In genomic region chr5:159332800-159333563, GRCh38 we compare ENCODE assay signal across 19 cellular contexts. TPM values are rescaled to one million over a fixed set of nuclear protein-coding genes. Genes with fewer than 3 reads are reported as not detected.
DNase-seq lines count a peak whose midpoint lies in the region; ATAC-seq and TF ChIP-seq lines count a peak whose summit lies in the region.
"Had no signal": no experiment of that assay in that cellular context is flagged by ENCODE, and none has a peak within 500 bp of the region (broad histone marks: within the 10 kb centered on the region; RNA-seq: fewer than 3 reads in every experiment).

No MANE protein-coding gene starts in this region.

- H3K4me1 ChIP-seq in Peyer's patch, result peaks cover 0 to 4% (median 0%) of the 10 kb centered on the region in 4 donors
- H3K4me1 ChIP-seq in GM23338 (ENCODE audit: insufficient read depth), result peaks cover 4% of the 10 kb centered on the region
- H3K4me1 ChIP-seq in tibial artery, result peaks cover 0 to 11% (median 8%) of the 10 kb centered on the region in 4 donors
- H3K4me1 ChIP-seq in neuronal stem cell (ENCODE audit: control insufficient read depth in 2 of 2, insufficient read depth in 1 of 2, low read depth in 1 of 2, low read length in 2 of 2), result peaks cover 0 to 1% of the 10 kb centered on the region in 2 donors

- no peaks in the 10 kb centered on the region for H3K79me1 ChIP-seq in neuronal stem cell (ENCODE audit: low read depth, low read length)

- no peaks in the 10 kb centered on the region; the same call in 1 of the 2 replicates for H4K20me1 ChIP-seq in GM23338 (replicated peaks; ENCODE audit: insufficient read depth)

- no CpG with 5 or more reads among the region's 6 CpGs for WGBS in neuronal stem cell (ENCODE audit: extremely low coverage in 2 of 2, insufficient read length in 2 of 2, insufficient replicate concordance in 1 of 2), 2 donors

- no peak overlapping the region for H2AFZ ChIP-seq in GM23338
- no peak overlapping the region for H2AFZ ChIP-seq in neuronal stem cell (ENCODE audit: low read length)

- H3F3A ChIP-seq in GM23338 (replicated peaks; ENCODE audit: low read depth), result no peaks in the 10 kb centered on the region

- no peak overlapping the region for H2BK15ac ChIP-seq in neuronal stem cell (ENCODE audit: low read length)

- no peak overlapping the region for H4K8ac ChIP-seq in neuronal stem cell (ENCODE audit: low read depth, low read length)

- H3K4me3 Mint-ChIP-seq in GM23338, result no peak overlapping the region
- H3K4me3 Mint-ChIP-seq: CD14-positive monocyte had no signal

- H2BK12ac ChIP-seq in neuronal stem cell (ENCODE audit: low read length), result no peak overlapping the region

- H3K36me3 ChIP-seq in Peyer's patch (no peaks in the 10 kb centered on the region), GM23338 (ENCODE audit: insufficient read depth) (no peaks in the 10 kb centered on the region), tibial artery (no peaks in the 10 kb centered on the region), neuronal stem cell (replicated peaks in 1 of 2; ENCODE audit: control insufficient read depth in 2 of 2, insufficient read depth in 2 of 2, low read length in 2 of 2) (no peaks in the 10 kb centered on the region)
- H3K36me3 ChIP-seq: heart right ventricle, upper lobe of right lung had no signal

- intact Hi-C loops in tibial artery (cut with DNase I; ENCODE audit: low total_unique reads), result no loop called here

- H3K18ac ChIP-seq in neuronal stem cell (ENCODE audit: low read length), result no peak overlapping the region

- H3K4ac ChIP-seq in neuronal stem cell (ENCODE audit: low read length), result no peak overlapping the region

- peak; percentile 31 for ATAC-seq in HG02588 (IDR thresholded peaks at IDR 0.05; ENCODE audit: unreplicated experiment)
- ATAC-seq in GM23338, result no peak
- ATAC-seq: heart right ventricle, HepG2, upper lobe of right lung had no signal

- peak; percentile 15; the same call in 1 of the 2 replicates for TF ChIP-seq CTCF in GM12874 (IDR thresholded peaks at IDR 0.05; ENCODE audit: insufficient read depth, low read depth, low read length)
- no peak for TF ChIP-seq CTCF in Peyer's patch (IDR thresholded peaks at IDR 0.05)
- TF ChIP-seq CTCF in GM23338 (conservative IDR thresholded peaks at IDR 0.05; ENCODE audit: low read depth in 2 of 2), result no peak
- no peak for TF ChIP-seq CTCF in tibial artery (IDR thresholded peaks at IDR 0.05)

- H3K9me3 Mint-ChIP-seq in GM23338, result no peaks in the 10 kb centered on the region

- H3K36me3 Mint-ChIP-seq in GM23338 (ENCODE audit: low read depth), result no peaks in the 10 kb centered on the region

- H3K79me2 ChIP-seq in GM23338 (replicated peaks; ENCODE audit: insufficient read depth), result no peaks in the 10 kb centered on the region

- peak overlapping the region in 1 of 4 donors; percentile 40 for H3K27ac ChIP-seq in Peyer's patch
- H3K27ac ChIP-seq in GM23338 (ENCODE audit: low read depth), result no peak overlapping the region
- H3K27ac ChIP-seq in tibial artery, result no peak overlapping the region
- H3K27ac ChIP-seq in neuronal stem cell (replicated peaks; ENCODE audit: low read length), result no peak overlapping the region
- H3K27ac ChIP-seq: coronary artery, heart right ventricle, upper lobe of right lung had no signal

- H2BK120ac ChIP-seq in neuronal stem cell (ENCODE audit: low read depth, low read length), result no peak overlapping the region

- H3K4me1 Mint-ChIP-seq in GM23338, result peaks cover 10% of the 10 kb centered on the region

- no peak overlapping the region for H2AK5ac ChIP-seq in neuronal stem cell (ENCODE audit: low read depth, low read length)

- no peak overlapping the region for H3K27ac Mint-ChIP-seq in GM23338

- DNase-seq in Peyer's patch (peak in 2 of 3 donors; percentile 49 to 65), pons (ENCODE audit: low spot score) (peak; percentile 62), GM23338 (ENCODE audit: low spot score) (no peak), tibial artery (no peak), neuronal stem cell (ENCODE audit: low spot score) (no peak)
- DNase-seq: activated CD4-positive, alpha-beta T cell treated with anti-CD3 and anti-CD28 coated beads for 4 hours; heart right ventricle; NCI-H1417; NCI-H345; stimulated activated CD4-positive, alpha-beta T cell treated with anti-CD3 and anti-CD28 coated beads, Interleukin-1b, Interleukin-23, amount 100 ng/mL, for 48 hours; T-helper 1 cell; upper lobe of right lung had no signal

- no peak overlapping the region for H3K4me2 ChIP-seq in GM23338
- no peak overlapping the region for H3K4me2 ChIP-seq in neuronal stem cell (ENCODE audit: insufficient read depth, low read length, poor library complexity, severe bottlenecking)

- no peak overlapping the region for H3K9ac ChIP-seq in neuronal stem cell (ENCODE audit: low read depth, low read length, poor library complexity)

- no peak overlapping the region for H4K91ac ChIP-seq in neuronal stem cell (ENCODE audit: low read depth, low read length, poor library complexity)

- no peak overlapping the region for H3K23ac ChIP-seq in neuronal stem cell (ENCODE audit: low read depth, low read length, poor library complexity)

- no peak overlapping the region for H3K14ac ChIP-seq in neuronal stem cell (ENCODE audit: low read length)

- H3K4me3 ChIP-seq in Peyer's patch (no peak overlapping the region), GM23338 (no peak overlapping the region), tibial artery (no peak overlapping the region), neuronal stem cell (ENCODE audit: low read length in 2 of 2) (no peak overlapping the region)
- H3K4me3 ChIP-seq: coronary artery, heart right ventricle, upper lobe of right lung had no signal

- no peaks in the 10 kb centered on the region for H3K9me2 ChIP-seq in GM23338 (ENCODE audit: insufficient read depth)

- no peaks in the 10 kb centered on the region for H3K9me3 ChIP-seq in Peyer's patch
- no peaks in the 10 kb centered on the region for H3K9me3 ChIP-seq in tibial artery
- H3K9me3 ChIP-seq in neuronal stem cell (replicated peaks in 1 of 2; ENCODE audit: control insufficient read depth in 2 of 2, insufficient read depth in 1 of 2, low read depth in 1 of 2, low read length in 2 of 2), result no peaks in the 10 kb centered on the region
- H3K9me3 ChIP-seq: heart right ventricle, upper lobe of right lung had no signal

- H3K27me3 ChIP-seq in Peyer's patch, result no peaks in the 10 kb centered on the region
- no peaks in the 10 kb centered on the region for H3K27me3 ChIP-seq in GM23338 (ENCODE audit: insufficient read depth)
- H3K27me3 ChIP-seq in tibial artery, result peaks cover 0 to 23% of the 10 kb centered on the region in 2 donors
- peaks cover 0 to 37% (median 0%) of the 10 kb centered on the region in 3 experiments for H3K27me3 ChIP-seq in neuronal stem cell (ENCODE audit: control insufficient read depth in 3 of 3, insufficient read depth in 3 of 3, low read depth in 1 of 3, low read length in 3 of 3)
- H3K27me3 ChIP-seq: upper lobe of right lung had no signal

- no peak for TF ChIP-seq POLR2A in Peyer's patch (IDR thresholded peaks at IDR 0.05)

- no peak overlapping the region for H2BK5ac ChIP-seq in neuronal stem cell (ENCODE audit: low read length)

- peaks cover 6% of the 10 kb centered on the region for H3K27me3 Mint-ChIP-seq in GM23338 (ENCODE audit: insufficient read depth, low read depth, poor library complexity)

TF ChIP-seq in GM23338, 12 proteins besides CTCF, POLR2A, EP300 and RAD21:
- TF ChIP-seq ZNF114 (CRISPR knock-in tag; IDR thresholded peaks at IDR 0.05) (no peak), CREB1 (CRISPR knock-in tag; IDR thresholded peaks at IDR 0.05; ENCODE audit: low read depth) (no peak)

RNA-seq across cellular contexts. Expression of gene IL12B, which starts 2.7 kb away (rescaled TPM):
- total RNA-seq in Peyer's patch, result not detected
- not detected in 2 replicates for total RNA-seq in GM23338 (2014; rRNA removed; shearing (Covaris generic))
- not detected in 2 replicates for polyA plus RNA-seq in GM23338 (2016; fragmentation: Nextera tagmentation; extraction: Ambion mirVana)
- not detected for polyA plus RNA-seq in neuronal stem cell (2013, experiment 1 of 2)
- not detected for polyA plus RNA-seq in neuronal stem cell (2013, experiment 2 of 2)
- total RNA-seq: epithelial cell of proximal tubule, heart right ventricle, HepG2, kidney epithelial cell, upper lobe of right lung had no signal
- polyA plus RNA-seq: CD14-positive monocyte, heart right ventricle, HepG2 had no signal

Comparison
In these comparisons a context has a peak if more than half of its experiments do, and no peak if none do; other contexts are left out.
1. DNase-seq: peak in Peyer's patch (2 of 3) and pons (single experiment); none in GM23338 (single experiment), tibial artery (0 of 2) and neuronal stem cell (single experiment).